In genomic region chr6:123655520-123656306, GRCh38 we compare ENCODE assay signal across 8 cellular contexts. TPM values are rescaled to one million over a fixed set of nuclear protein-coding genes. Genes with fewer than 3 reads are reported as not detected.
DNase-seq lines count a peak whose midpoint lies in the region; ATAC-seq and TF ChIP-seq lines count a peak whose summit lies in the region.

No MANE protein-coding gene starts in this region.

- no peak overlapping the region for H3K4me3 ChIP-seq in left lung

- DNase-seq in NOMO-1 treated with dmso at 0.1 percent for 144 hours (lab: John Stamatoyannopoulos, UW; ENCODE audit: unreplicated experiment), result peak; percentile 35
- no peak for DNase-seq in left lung
- DNase-seq in NCI-H2081 treated with DMSO at 0.1 percent for 48 hours (lab: John Stamatoyannopoulos, UW), result no peak
- DNase-seq in middle frontal gyrus (ENCODE audit: extremely low spot score, low spot score), result no peak
- DNase-seq in left colon, result no peak
- DNase-seq in amygdala (lab: John Stamatoyannopoulos, UW), result no peak

- H3K4me1 ChIP-seq in left lung, result no peaks in the 10 kb centered on the region

- TF ChIP-seq CTCF in left lung (IDR thresholded peaks at IDR 0.05), result no peak

- H3K9me3 ChIP-seq in left lung, result no peaks in the 10 kb centered on the region

- no peak overlapping the region for H3K27ac ChIP-seq in left lung

- H3K36me3 ChIP-seq in left lung, result no peaks in the 10 kb centered on the region

- intact Hi-C loops in left lung (cut with DNase I) (no loop called here), left colon (cut with DNase I, micrococcal nuclease) (no loop called here)

- H3K27me3 ChIP-seq in left lung, result no peaks in the 10 kb centered on the region

- ATAC-seq in GM18867 (IDR thresholded peaks at IDR 0.05; ENCODE audit: unreplicated experiment), result peak; percentile 94
- peak; percentile 82 for ATAC-seq in HG02610 (IDR thresholded peaks at IDR 0.05; ENCODE audit: unreplicated experiment)
- ATAC-seq in left lung, result peak; percentile 25
- ATAC-seq in left colon, result no peak

RNA-seq across cellular contexts. Expression of gene TRDN, which starts 19.0 kb away (rescaled TPM):
- under 1 TPM; 0.08 to 0.15 TPM for total RNA-seq in left lung
- not detected for total RNA-seq in left colon
